ENCODE assay signal across 8 cellular contexts in the genomic region with DNA sequence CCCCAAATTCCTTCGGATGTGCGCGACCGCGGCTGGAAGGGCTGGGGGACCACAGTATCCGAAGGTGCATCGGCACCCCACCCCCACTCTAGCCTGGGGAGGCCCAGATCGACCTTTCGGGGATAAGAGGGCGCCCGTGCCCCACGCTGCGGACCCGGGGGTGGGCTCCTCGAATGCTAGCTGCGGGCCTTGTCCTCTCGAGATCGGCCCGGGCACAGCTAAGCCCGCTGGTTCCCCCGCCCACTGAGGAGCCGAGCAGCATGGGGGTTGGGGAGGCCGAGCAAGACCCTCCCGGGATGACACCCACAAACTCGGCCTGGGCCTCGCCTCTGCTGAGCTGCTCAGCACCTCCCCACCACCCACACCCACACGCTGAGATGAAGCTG. TPM values are rescaled to one million over a fixed set of nuclear protein-coding genes. Genes with fewer than 3 reads are reported as not detected.
DNase-seq lines count a peak whose midpoint lies in the region; ATAC-seq, FAIRE-seq and TF ChIP-seq lines count a peak whose summit lies in the region.

No MANE protein-coding gene starts in this region.

- peak; percentile 1 for ATAC-seq in activated CD8-positive, alpha-beta memory T cell treated with anti-CD3 and anti-CD28 coated beads, Interleukin-2, amount 10 ng/mL, durations not matched to agents 7 days and 5 days
- ATAC-seq in GM21619 (IDR thresholded peaks at IDR 0.05; ENCODE audit: unreplicated experiment): no peak

- H3K4me3 ChIP-seq in astrocyte (ENCODE audit: insufficient read depth, low read depth, low read length): peak overlapping the region; percentile 70
- peak overlapping the region; percentile 59 for H3K4me3 ChIP-seq in kidney epithelial cell (ENCODE audit: low read depth, low read length)

- peaks cover 44% of the 10 kb centered on the region for H3K4me1 Mint-ChIP-seq in activated CD8-positive, alpha-beta memory T cell treated with anti-CD3 and anti-CD28 coated beads, Interleukin-2, amount 10 ng/mL, durations not matched to agents 7 days and 5 days
- peaks cover 23% of the 10 kb centered on the region for H3K4me1 Mint-ChIP-seq in astrocyte (ENCODE audit: low read depth, unreplicated experiment)

- peaks cover 31% of the 10 kb centered on the region for H3K4me1 ChIP-seq in astrocyte (ENCODE audit: insufficient read depth, low read length)

- H3K27me3 ChIP-seq in astrocyte (ENCODE audit: insufficient read depth, low read length): no peaks in the 10 kb centered on the region
- H3K27me3 ChIP-seq in kidney epithelial cell (ENCODE audit: control insufficient read depth, insufficient read depth, low read length): no peaks in the 10 kb centered on the region

- no peaks in the 10 kb centered on the region for H3K9me3 Mint-ChIP-seq in activated CD8-positive, alpha-beta memory T cell treated with anti-CD3 and anti-CD28 coated beads, Interleukin-2, amount 10 ng/mL, durations not matched to agents 7 days and 5 days (ENCODE audit: low read depth)
- H3K9me3 Mint-ChIP-seq in astrocyte (ENCODE audit: unreplicated experiment): no peaks in the 10 kb centered on the region

- peak overlapping the region; percentile 79 for H3K27ac ChIP-seq in astrocyte (ENCODE audit: low read depth, low read length)
- peak overlapping the region; percentile 79 for H3K27ac ChIP-seq in substantia nigra (ENCODE audit: low read depth, low read length, poor library complexity, severe bottlenecking)

- H3K4me2 ChIP-seq in astrocyte (ENCODE audit: low read length): peak overlapping the region; percentile 98

- peak overlapping the region; percentile 89 for H2AFZ ChIP-seq in astrocyte (ENCODE audit: low read depth, low read length)

- H3K4me3 Mint-ChIP-seq in activated CD8-positive, alpha-beta memory T cell treated with anti-CD3 and anti-CD28 coated beads, Interleukin-2, amount 10 ng/mL, durations not matched to agents 7 days and 5 days: peak overlapping the region; percentile 56
- H3K4me3 Mint-ChIP-seq in astrocyte (ENCODE audit: unreplicated experiment): peak overlapping the region; percentile 84

- peaks cover 43% of the 10 kb centered on the region for H3K27me3 Mint-ChIP-seq in activated CD8-positive, alpha-beta memory T cell treated with anti-CD3 and anti-CD28 coated beads, Interleukin-2, amount 10 ng/mL, durations not matched to agents 7 days and 5 days
- H3K27me3 Mint-ChIP-seq in astrocyte (ENCODE audit: low read depth, unreplicated experiment): peaks cover 3% of the 10 kb centered on the region

- H3K36me3 ChIP-seq in astrocyte (ENCODE audit: insufficient read depth, low read length) (no peaks in the 10 kb centered on the region), kidney epithelial cell (ENCODE audit: control insufficient read depth, insufficient read depth, low read length) (no peaks in the 10 kb centered on the region)

- H3K36me3 Mint-ChIP-seq in activated CD8-positive, alpha-beta memory T cell treated with anti-CD3 and anti-CD28 coated beads, Interleukin-2, amount 10 ng/mL, durations not matched to agents 7 days and 5 days: peaks cover 5% of the 10 kb centered on the region
- H3K36me3 Mint-ChIP-seq in astrocyte (ENCODE audit: low read depth, unreplicated experiment): peaks cover 3% of the 10 kb centered on the region

- peak overlapping the region; percentile 57 for H3K27ac Mint-ChIP-seq in activated CD8-positive, alpha-beta memory T cell treated with anti-CD3 and anti-CD28 coated beads, Interleukin-2, amount 10 ng/mL, durations not matched to agents 7 days and 5 days
- peak overlapping the region; percentile 41 for H3K27ac Mint-ChIP-seq in astrocyte (ENCODE audit: unreplicated experiment)

- TF ChIP-seq CTCF in astrocyte (IDR thresholded peaks at IDR 0.05; ENCODE audit: insufficient read depth, low read depth, low read length) (no peak), kidney epithelial cell (IDR thresholded peaks at IDR 0.05; ENCODE audit: insufficient read depth, low read length, poor library complexity, severe bottlenecking) (no peak)

- CTCF ChIA-PET in activated CD8-positive, alpha-beta memory T cell treated with anti-CD3 and anti-CD28 coated beads, Interleukin-2, amount 10 ng/mL, durations not matched to agents 7 days and 5 days (lab: Charles Lee): interaction anchor here (1.0 to 4.8 kb wide), 5 partner anchors 30 to 118 kb away, joined by 3 to 43 read pairs (median 15); no protein-coding TSS in a partner anchor

- peaks cover 38% of the 10 kb centered on the region for H4K20me1 ChIP-seq in astrocyte (ENCODE audit: insufficient read depth, low read length)

- no peak for DNase-seq in activated CD8-positive, alpha-beta memory T cell treated with anti-CD3 and anti-CD28 coated beads, Interleukin-2, amount 10 ng/mL, durations not matched to agents 7 days and 5 days
- no peak for DNase-seq in activated CD8-positive, alpha-beta memory T cell treated with anti-CD3 and anti-CD28 coated beads, Interleukin-2, amount 50 U/mL, for 4 hours
- DNase-seq in astrocyte (ENCODE audit: low read depth) (no peak), kidney epithelial cell (ENCODE audit: low read depth) (no peak), substantia nigra (lab: John Stamatoyannopoulos, UW) (peak in 10 of 49 donors; percentile 58 to 82 (median 66)), SIG-M5 treated with dmso at 0.1 percent for 504 hours (lab: John Stamatoyannopoulos, UW; ENCODE audit: unreplicated experiment) (no peak), superior temporal gyrus (ENCODE audit: extremely low spot score) (no peak)

- FAIRE-seq in astrocyte (lab: Jason Lieb, UNC): no peak

- H3K79me2 ChIP-seq in astrocyte (ENCODE audit: insufficient read depth, low read length): peaks cover 39% of the 10 kb centered on the region

- peak overlapping the region; percentile 85 for H3K9ac ChIP-seq in astrocyte (ENCODE audit: low read length)

- H3K9me3 ChIP-seq in astrocyte (ENCODE audit: insufficient read depth, low read depth, low read length): no peaks in the 10 kb centered on the region

RNA-seq across cellular contexts. Expression of a gene that starts 0.7 kb away (rescaled TPM):
- 10 to 100 TPM; 12.5 to 13.7 TPM for total RNA-seq in activated CD8-positive, alpha-beta memory T cell treated with anti-CD3 and anti-CD28 coated beads, Interleukin-2, amount 10 ng/mL, durations not matched to agents 7 days and 5 days
- total RNA-seq in astrocyte (34.2 and 39.6 TPM in 2 replicates), kidney epithelial cell (25.3 and 26.6 TPM in 2 replicates)

RNA-seq across cellular contexts. Expression of a gene that starts 54.8 kb away (rescaled TPM):
- total RNA-seq in activated CD8-positive, alpha-beta memory T cell treated with anti-CD3 and anti-CD28 coated beads, Interleukin-2, amount 10 ng/mL, durations not matched to agents 7 days and 5 days: 1 to 10 TPM; 4.5 to 5.8 TPM
- total RNA-seq in astrocyte (10.4 and 13.8 TPM in 2 replicates), kidney epithelial cell (18.8 and 22.8 TPM in 2 replicates)
